ENCODE assay signal across 10 cellular contexts in genomic region chr13:39364797-39365468, GRCh38.
DNase-seq lines count a peak whose midpoint lies in the region; ATAC-seq and TF ChIP-seq lines count a peak whose summit lies in the region.
"Had no signal": no experiment of that assay in that cellular context is flagged by ENCODE, and none has a peak within 500 bp of the region (broad histone marks: within the 10 kb centered on the region; RNA-seq: fewer than 3 reads in every experiment).

No MANE protein-coding gene starts in this region.

- H3K4me3 ChIP-seq in H7 (ENCODE audit: insufficient read depth, low read depth, low read length) (no peak overlapping the region), epithelial cell of proximal tubule (ENCODE audit: low read depth, low read length) (no peak overlapping the region), trophoblast cell (ENCODE audit: low read depth, low read length) (no peak overlapping the region), colonic mucosa (no peak overlapping the region)
- H3K4me3 ChIP-seq: thyroid gland had no signal

- no peak overlapping the region for H2AK5ac ChIP-seq in trophoblast cell (ENCODE audit: low read length)

- H3K14ac ChIP-seq in trophoblast cell (ENCODE audit: low read length), result no peak overlapping the region

- H3K9ac ChIP-seq in trophoblast cell (ENCODE audit: low read length) (no peak overlapping the region), colonic mucosa (ENCODE audit: low read depth in 2 of 2, low read length in 2 of 2) (no peak overlapping the region)

- H3K27me3 ChIP-seq in H7 (ENCODE audit: control insufficient read depth, insufficient read depth, low read length) (no peaks in the 10 kb centered on the region; the same call in 1 of the 2 replicates), trophoblast cell (ENCODE audit: insufficient read depth, low read length) (no peaks in the 10 kb centered on the region), colonic mucosa (no peaks in the 10 kb centered on the region)
- H3K27me3 ChIP-seq: thyroid gland had no signal

- DNase-seq in H7, result peak; percentile 9
- DNase-seq in NCI-H69 (lab: John Stamatoyannopoulos, UW), result peak; percentile 45
- DNase-seq in epithelial cell of proximal tubule (ENCODE audit: low read depth), result no peak
- DNase-seq in trophoblast cell, result peak; percentile 29 to 57
- DNase-seq in colonic mucosa, result no peak
- DNase-seq: GOT3, OCI-M1 had no signal

- H4K12ac ChIP-seq in trophoblast cell (ENCODE audit: low read depth, low read length), result no peak overlapping the region

- H2BK5ac ChIP-seq in trophoblast cell (ENCODE audit: low read depth, low read length, poor library complexity), result no peak overlapping the region

- no peaks in the 10 kb centered on the region for H3K79me1 ChIP-seq in trophoblast cell (ENCODE audit: low read length)

- peak overlapping the region; percentile 37 for H3K4me2 ChIP-seq in trophoblast cell (ENCODE audit: low read length)

- no peak overlapping the region for H3K27ac ChIP-seq in trophoblast cell (ENCODE audit: low read depth, low read length)
- H3K27ac ChIP-seq in colonic mucosa, result no peak overlapping the region
- H3K27ac ChIP-seq: thyroid gland had no signal

- H3K4me1 ChIP-seq in trophoblast cell (ENCODE audit: control insufficient read depth in 1 of 2, insufficient read depth in 2 of 2, low read length in 2 of 2) (peaks cover 0 to 4% of the 10 kb centered on the region in 2 experiments), colonic mucosa (no peaks in the 10 kb centered on the region)

- H3K79me2 ChIP-seq in trophoblast cell (ENCODE audit: control insufficient read depth, insufficient read depth, low read length, poor library complexity), result no peaks in the 10 kb centered on the region

- H2BK12ac ChIP-seq in trophoblast cell (ENCODE audit: low read length), result no peak overlapping the region

- ATAC-seq in GM18873 (IDR thresholded peaks at IDR 0.05; ENCODE audit: low FRiP score, unreplicated experiment) (no peak), GM21723 (IDR thresholded peaks at IDR 0.05; ENCODE audit: unreplicated experiment) (no peak)

- H3K4ac ChIP-seq in trophoblast cell (ENCODE audit: low read depth, low read length), result no peak overlapping the region

- no peak overlapping the region for H3K23ac ChIP-seq in trophoblast cell (ENCODE audit: low read length)

- intact Hi-C loops in colonic mucosa (cut with DNase I), result no loop called here

- H2BK120ac ChIP-seq in trophoblast cell (ENCODE audit: insufficient read depth, low read length, poor library complexity), result no peak overlapping the region

- peak; percentile 15 for TF ChIP-seq CTCF in epithelial cell of proximal tubule (conservative IDR thresholded peaks at IDR 0.05; ENCODE audit: low read depth, low read length)
- no peak for TF ChIP-seq CTCF in colonic mucosa (IDR thresholded peaks at IDR 0.05)

- no CpG with 5 or more reads among the region's 5 CpGs for WGBS in trophoblast cell (ENCODE audit: extremely low coverage, insufficient coverage, insufficient read length)

- H3K36me3 ChIP-seq in H7 (replicated peaks; ENCODE audit: control insufficient read depth, insufficient read depth, low read length), result no peaks in the 10 kb centered on the region
- no peaks in the 10 kb centered on the region for H3K36me3 ChIP-seq in trophoblast cell (ENCODE audit: control insufficient read depth in 1 of 2, insufficient read depth in 2 of 2, low read length in 2 of 2)
- no peaks in the 10 kb centered on the region for H3K36me3 ChIP-seq in colonic mucosa
- H3K36me3 ChIP-seq: thyroid gland had no signal

- H3K18ac ChIP-seq in trophoblast cell (ENCODE audit: low read length), result no peak overlapping the region

- no peak overlapping the region for H4K8ac ChIP-seq in trophoblast cell (ENCODE audit: low read depth, low read length)

- no peaks in the 10 kb centered on the region for H3K9me3 ChIP-seq in trophoblast cell (ENCODE audit: insufficient read depth, low read depth, low read length)
- no peaks in the 10 kb centered on the region for H3K9me3 ChIP-seq in colonic mucosa
- H3K9me3 ChIP-seq: thyroid gland had no signal

- no peak overlapping the region for H4K91ac ChIP-seq in trophoblast cell (ENCODE audit: low read depth, low read length)

- no peak overlapping the region for H2AFZ ChIP-seq in trophoblast cell (ENCODE audit: insufficient read depth, low read length, poor library complexity)

Comparison
In these comparisons a context has a peak if more than half of its experiments do, and no peak if none do; other contexts are left out.
1. DNase-seq: peak in H7 (single experiment), NCI-H69 (single experiment) and trophoblast cell (2 of 2); none in epithelial cell of proximal tubule (single experiment) and colonic mucosa (single experiment).